ENCODE assay signal across 15 cellular contexts in genomic region chr11:83600656-83601055, GRCh38.
"Had no signal": no experiment of that assay in that cellular context is flagged by ENCODE, and none has a peak within 500 bp of the region (broad histone marks: within the 10 kb centered on the region; RNA-seq: fewer than 3 reads in every experiment).

No MANE protein-coding gene starts in this region.

- H3K4me1 ChIP-seq: sigmoid colon, testis, tibial nerve had no signal

- H3K9me3 Mint-ChIP-seq: mesothelial cell of epicardium, neural crest cell had no signal

- DNase-seq: cortex of kidney; dorsolateral prefrontal cortex; effector CD8-positive, alpha-beta T cell; foreskin melanocyte; head of caudate nucleus; mammary epithelial cell; natural killer cell; sigmoid colon; stimulated activated naive CD4-positive, alpha-beta T cell treated with Interleukin-2 at 50 U/mL for 16 hours; testis had no signal

- H3K36me3 Mint-ChIP-seq: mesothelial cell of epicardium, natural killer cell had no signal

- H3K27ac ChIP-seq: sigmoid colon, testis, tibial nerve had no signal

- H3K4me3 ChIP-seq: dorsolateral prefrontal cortex, sigmoid colon, skin epidermis, testis, tibial nerve had no signal

- ATAC-seq: left lobe of liver, natural killer cell had no signal

- H3K4me1 Mint-ChIP-seq: natural killer cell, neural crest cell had no signal

- H3K9me3 ChIP-seq: sigmoid colon, testis, tibial nerve had no signal

- H3K27me3 ChIP-seq: dorsolateral prefrontal cortex, sigmoid colon, testis, tibial nerve had no signal

- H3K36me3 ChIP-seq: sigmoid colon, tibial nerve had no signal

- H3K4me3 Mint-ChIP-seq: mesothelial cell of epicardium, natural killer cell, neural crest cell had no signal

- H3K27ac Mint-ChIP-seq: mesothelial cell of epicardium, natural killer cell had no signal
